ENCODE assay signal across 1 cellular context in genomic region chr6:36028088-36028886, GRCh38.
TF ChIP-seq lines count a peak whose summit lies in the region.

No MANE protein-coding gene starts in this region.

TF ChIP-seq in HepG2, 621 proteins besides CTCF, POLR2A, EP300 and RAD21 (continued from another document and continues in another):
- TF ChIP-seq PCBP1 (IDR thresholded peaks at IDR 0.05; ENCODE audit: borderline replicate concordance, low read depth, low read length) (peak; percentile 66; the same call in 1 of the 2 replicates), ZNF501 (CRISPR knock-in tag; IDR thresholded peaks at IDR 0.05) (no peak), ZNF207 (IDR thresholded peaks at IDR 0.05; ENCODE audit: borderline replicate concordance) (no peak), HIVEP1 (CRISPR knock-in tag; IDR thresholded peaks at IDR 0.05) (no peak), CENPT (CRISPR knock-in tag; IDR thresholded peaks at IDR 0.05; ENCODE audit: low read depth) (no peak), SMARCE1 (IDR thresholded peaks at IDR 0.05; ENCODE audit: borderline replicate concordance) (no peak), GPBP1L1 (CRISPR knock-in tag; IDR thresholded peaks at IDR 0.05) (no peak), ZNF615 (CRISPR knock-in tag; IDR thresholded peaks at IDR 0.05; ENCODE audit: borderline replicate concordance) (no peak), ZNF343 (CRISPR knock-in tag; IDR thresholded peaks at IDR 0.05) (no peak), ZFP36L2 (CRISPR knock-in tag; IDR thresholded peaks at IDR 0.05) (no peak), MAX (IDR thresholded peaks at IDR 0.05) (0 out of 2 replicates have a peak, but pooled peaks have one; percentile 20), ZNF670 (CRISPR knock-in tag; IDR thresholded peaks at IDR 0.05; ENCODE audit: borderline replicate concordance) (no peak), ZNF253 (CRISPR knock-in tag; IDR thresholded peaks at IDR 0.05; ENCODE audit: borderline replicate concordance) (peak; percentile 48; the same call in 1 of the 2 replicates), HNRNPH1 (optimal IDR thresholded peaks at IDR 0.05; ENCODE audit: low read depth, low read length) (no peak), ZNF563 (CRISPR knock-in tag; IDR thresholded peaks at IDR 0.05) (no peak; the same call in 1 of the 2 replicates), EED (CRISPR knock-in tag; IDR thresholded peaks at IDR 0.05) (no peak; the same call in 1 of the 2 replicates), GTF3A (CRISPR knock-in tag; conservative IDR thresholded peaks at IDR 0.05) (no peak), CEBPB (IDR thresholded peaks at IDR 0.05; ENCODE audit: borderline replicate concordance, low read depth, low read length) (no peak), ZNF619 (CRISPR knock-in tag; IDR thresholded peaks at IDR 0.05) (0 out of 2 replicates have a peak, but pooled peaks have one; percentile 66), ZNF10 (CRISPR knock-in tag; IDR thresholded peaks at IDR 0.05; ENCODE audit: borderline replicate concordance, low read depth) (0 out of 2 replicates have a peak, but pooled peaks have one; percentile 59), JUN (CRISPR knock-in tag; IDR thresholded peaks at IDR 0.05) (no peak), ZNF891 (CRISPR knock-in tag; IDR thresholded peaks at IDR 0.05) (no peak), ZNF326 (CRISPR knock-in tag; IDR thresholded peaks at IDR 0.05; ENCODE audit: borderline replicate concordance) (no peak), ZFY (CRISPR knock-in tag; IDR thresholded peaks at IDR 0.05) (peak; percentile 85), ARID2 (CRISPR knock-in tag; IDR thresholded peaks at IDR 0.05; ENCODE audit: borderline replicate concordance) (no peak), EEA1 (CRISPR knock-in tag; IDR thresholded peaks at IDR 0.05; ENCODE audit: borderline replicate concordance) (no peak), MBD4 (IDR thresholded peaks at IDR 0.05; ENCODE audit: borderline replicate concordance, low read length) (no peak), MEIS1 (CRISPR knock-in tag; IDR thresholded peaks at IDR 0.05; ENCODE audit: borderline replicate concordance) (no peak), ZNF446 (CRISPR knock-in tag; IDR thresholded peaks at IDR 0.05) (0 out of 2 replicates have a peak, but pooled peaks have one; percentile 43), NR0B2 (CRISPR knock-in tag; IDR thresholded peaks at IDR 0.05) (no peak; the same call in 1 of the 2 replicates)
- TF ChIP-seq, protein P1, sequence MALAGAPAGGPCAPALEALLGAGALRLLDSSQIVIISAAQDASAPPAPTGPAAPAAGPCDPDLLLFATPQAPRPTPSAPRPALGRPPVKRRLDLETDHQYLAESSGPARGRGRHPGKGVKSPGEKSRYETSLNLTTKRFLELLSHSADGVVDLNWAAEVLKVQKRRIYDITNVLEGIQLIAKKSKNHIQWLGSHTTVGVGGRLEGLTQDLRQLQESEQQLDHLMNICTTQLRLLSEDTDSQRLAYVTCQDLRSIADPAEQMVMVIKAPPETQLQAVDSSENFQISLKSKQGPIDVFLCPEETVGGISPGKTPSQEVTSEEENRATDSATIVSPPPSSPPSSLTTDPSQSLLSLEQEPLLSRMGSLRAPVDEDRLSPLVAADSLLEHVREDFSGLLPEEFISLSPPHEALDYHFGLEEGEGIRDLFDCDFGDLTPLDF (CRISPR knock-in tag; IDR thresholded peaks at IDR 0.05), result no peak
- TF ChIP-seq, protein P2, sequence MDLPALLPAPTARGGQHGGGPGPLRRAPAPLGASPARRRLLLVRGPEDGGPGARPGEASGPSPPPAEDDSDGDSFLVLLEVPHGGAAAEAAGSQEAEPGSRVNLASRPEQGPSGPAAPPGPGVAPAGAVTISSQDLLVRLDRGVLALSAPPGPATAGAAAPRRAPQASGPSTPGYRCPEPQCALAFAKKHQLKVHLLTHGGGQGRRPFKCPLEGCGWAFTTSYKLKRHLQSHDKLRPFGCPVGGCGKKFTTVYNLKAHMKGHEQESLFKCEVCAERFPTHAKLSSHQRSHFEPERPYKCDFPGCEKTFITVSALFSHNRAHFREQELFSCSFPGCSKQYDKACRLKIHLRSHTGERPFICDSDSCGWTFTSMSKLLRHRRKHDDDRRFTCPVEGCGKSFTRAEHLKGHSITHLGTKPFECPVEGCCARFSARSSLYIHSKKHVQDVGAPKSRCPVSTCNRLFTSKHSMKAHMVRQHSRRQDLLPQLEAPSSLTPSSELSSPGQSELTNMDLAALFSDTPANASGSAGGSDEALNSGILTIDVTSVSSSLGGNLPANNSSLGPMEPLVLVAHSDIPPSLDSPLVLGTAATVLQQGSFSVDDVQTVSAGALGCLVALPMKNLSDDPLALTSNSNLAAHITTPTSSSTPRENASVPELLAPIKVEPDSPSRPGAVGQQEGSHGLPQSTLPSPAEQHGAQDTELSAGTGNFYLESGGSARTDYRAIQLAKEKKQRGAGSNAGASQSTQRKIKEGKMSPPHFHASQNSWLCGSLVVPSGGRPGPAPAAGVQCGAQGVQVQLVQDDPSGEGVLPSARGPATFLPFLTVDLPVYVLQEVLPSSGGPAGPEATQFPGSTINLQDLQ (CRISPR knock-in tag; IDR thresholded peaks at IDR 0.05), result no peak
- TF ChIP-seq, protein P3, sequence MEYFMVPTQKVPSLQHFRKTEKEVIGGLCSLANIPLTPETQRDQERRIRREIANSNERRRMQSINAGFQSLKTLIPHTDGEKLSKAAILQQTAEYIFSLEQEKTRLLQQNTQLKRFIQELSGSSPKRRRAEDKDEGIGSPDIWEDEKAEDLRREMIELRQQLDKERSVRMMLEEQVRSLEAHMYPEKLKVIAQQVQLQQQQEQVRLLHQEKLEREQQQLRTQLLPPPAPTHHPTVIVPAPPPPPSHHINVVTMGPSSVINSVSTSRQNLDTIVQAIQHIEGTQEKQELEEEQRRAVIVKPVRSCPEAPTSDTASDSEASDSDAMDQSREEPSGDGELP (IDR thresholded peaks at IDR 0.05; ENCODE audit: borderline replicate concordance, low read depth), result no peak
- TF ChIP-seq, protein P4, sequence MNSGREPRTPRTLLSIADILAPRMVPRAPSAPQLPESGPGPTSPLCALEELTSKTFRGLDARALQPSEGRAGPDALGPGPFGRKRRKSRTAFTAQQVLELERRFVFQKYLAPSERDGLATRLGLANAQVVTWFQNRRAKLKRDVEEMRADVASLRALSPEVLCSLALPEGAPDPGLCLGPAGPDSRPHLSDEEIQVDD (CRISPR knock-in tag; IDR thresholded peaks at IDR 0.05; ENCODE audit: borderline replicate concordance), result no peak
- TF ChIP-seq, protein P5, sequence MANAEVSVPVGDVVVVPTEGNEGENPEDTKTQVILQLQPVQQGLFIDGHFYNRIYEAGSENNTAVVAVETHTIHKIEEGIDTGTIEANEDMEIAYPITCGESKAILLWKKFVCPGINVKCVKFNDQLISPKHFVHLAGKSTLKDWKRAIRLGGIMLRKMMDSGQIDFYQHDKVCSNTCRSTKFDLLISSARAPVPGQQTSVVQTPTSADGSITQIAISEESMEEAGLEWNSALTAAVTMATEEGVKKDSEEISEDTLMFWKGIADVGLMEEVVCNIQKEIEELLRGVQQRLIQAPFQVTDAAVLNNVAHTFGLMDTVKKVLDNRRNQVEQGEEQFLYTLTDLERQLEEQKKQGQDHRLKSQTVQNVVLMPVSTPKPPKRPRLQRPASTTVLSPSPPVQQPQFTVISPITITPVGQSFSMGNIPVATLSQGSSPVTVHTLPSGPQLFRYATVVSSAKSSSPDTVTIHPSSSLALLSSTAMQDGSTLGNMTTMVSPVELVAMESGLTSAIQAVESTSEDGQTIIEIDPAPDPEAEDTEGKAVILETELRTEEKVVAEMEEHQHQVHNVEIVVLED (CRISPR knock-in tag; IDR thresholded peaks at IDR 0.05; ENCODE audit: borderline replicate concordance), result no peak; the same call in 1 of the 2 replicates
- TF ChIP-seq, protein P6, sequence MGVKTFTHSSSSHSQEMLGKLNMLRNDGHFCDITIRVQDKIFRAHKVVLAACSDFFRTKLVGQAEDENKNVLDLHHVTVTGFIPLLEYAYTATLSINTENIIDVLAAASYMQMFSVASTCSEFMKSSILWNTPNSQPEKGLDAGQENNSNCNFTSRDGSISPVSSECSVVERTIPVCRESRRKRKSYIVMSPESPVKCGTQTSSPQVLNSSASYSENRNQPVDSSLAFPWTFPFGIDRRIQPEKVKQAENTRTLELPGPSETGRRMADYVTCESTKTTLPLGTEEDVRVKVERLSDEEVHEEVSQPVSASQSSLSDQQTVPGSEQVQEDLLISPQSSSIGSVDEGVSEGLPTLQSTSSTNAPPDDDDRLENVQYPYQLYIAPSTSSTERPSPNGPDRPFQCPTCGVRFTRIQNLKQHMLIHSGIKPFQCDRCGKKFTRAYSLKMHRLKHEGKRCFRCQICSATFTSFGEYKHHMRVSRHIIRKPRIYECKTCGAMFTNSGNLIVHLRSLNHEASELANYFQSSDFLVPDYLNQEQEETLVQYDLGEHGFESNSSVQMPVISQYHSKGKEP (CRISPR knock-in tag; IDR thresholded peaks at IDR 0.05), result no peak; the same call in 1 of the 2 replicates
- TF ChIP-seq, protein P7, sequence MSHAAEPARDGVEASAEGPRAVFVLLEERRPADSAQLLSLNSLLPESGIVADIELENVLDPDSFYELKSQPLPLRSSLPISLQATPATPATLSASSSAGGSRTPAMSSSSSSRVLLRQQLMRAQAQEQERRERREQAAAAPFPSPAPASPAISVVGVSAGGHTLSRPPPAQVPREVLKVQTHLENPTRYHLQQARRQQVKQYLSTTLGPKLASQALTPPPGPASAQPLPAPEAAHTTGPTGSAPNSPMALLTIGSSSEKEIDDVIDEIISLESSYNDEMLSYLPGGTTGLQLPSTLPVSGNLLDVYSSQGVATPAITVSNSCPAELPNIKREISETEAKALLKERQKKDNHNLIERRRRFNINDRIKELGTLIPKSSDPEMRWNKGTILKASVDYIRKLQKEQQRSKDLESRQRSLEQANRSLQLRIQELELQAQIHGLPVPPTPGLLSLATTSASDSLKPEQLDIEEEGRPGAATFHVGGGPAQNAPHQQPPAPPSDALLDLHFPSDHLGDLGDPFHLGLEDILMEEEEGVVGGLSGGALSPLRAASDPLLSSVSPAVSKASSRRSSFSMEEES (CRISPR knock-in tag; IDR thresholded peaks at IDR 0.05), result no peak
- TF ChIP-seq, protein P8, sequence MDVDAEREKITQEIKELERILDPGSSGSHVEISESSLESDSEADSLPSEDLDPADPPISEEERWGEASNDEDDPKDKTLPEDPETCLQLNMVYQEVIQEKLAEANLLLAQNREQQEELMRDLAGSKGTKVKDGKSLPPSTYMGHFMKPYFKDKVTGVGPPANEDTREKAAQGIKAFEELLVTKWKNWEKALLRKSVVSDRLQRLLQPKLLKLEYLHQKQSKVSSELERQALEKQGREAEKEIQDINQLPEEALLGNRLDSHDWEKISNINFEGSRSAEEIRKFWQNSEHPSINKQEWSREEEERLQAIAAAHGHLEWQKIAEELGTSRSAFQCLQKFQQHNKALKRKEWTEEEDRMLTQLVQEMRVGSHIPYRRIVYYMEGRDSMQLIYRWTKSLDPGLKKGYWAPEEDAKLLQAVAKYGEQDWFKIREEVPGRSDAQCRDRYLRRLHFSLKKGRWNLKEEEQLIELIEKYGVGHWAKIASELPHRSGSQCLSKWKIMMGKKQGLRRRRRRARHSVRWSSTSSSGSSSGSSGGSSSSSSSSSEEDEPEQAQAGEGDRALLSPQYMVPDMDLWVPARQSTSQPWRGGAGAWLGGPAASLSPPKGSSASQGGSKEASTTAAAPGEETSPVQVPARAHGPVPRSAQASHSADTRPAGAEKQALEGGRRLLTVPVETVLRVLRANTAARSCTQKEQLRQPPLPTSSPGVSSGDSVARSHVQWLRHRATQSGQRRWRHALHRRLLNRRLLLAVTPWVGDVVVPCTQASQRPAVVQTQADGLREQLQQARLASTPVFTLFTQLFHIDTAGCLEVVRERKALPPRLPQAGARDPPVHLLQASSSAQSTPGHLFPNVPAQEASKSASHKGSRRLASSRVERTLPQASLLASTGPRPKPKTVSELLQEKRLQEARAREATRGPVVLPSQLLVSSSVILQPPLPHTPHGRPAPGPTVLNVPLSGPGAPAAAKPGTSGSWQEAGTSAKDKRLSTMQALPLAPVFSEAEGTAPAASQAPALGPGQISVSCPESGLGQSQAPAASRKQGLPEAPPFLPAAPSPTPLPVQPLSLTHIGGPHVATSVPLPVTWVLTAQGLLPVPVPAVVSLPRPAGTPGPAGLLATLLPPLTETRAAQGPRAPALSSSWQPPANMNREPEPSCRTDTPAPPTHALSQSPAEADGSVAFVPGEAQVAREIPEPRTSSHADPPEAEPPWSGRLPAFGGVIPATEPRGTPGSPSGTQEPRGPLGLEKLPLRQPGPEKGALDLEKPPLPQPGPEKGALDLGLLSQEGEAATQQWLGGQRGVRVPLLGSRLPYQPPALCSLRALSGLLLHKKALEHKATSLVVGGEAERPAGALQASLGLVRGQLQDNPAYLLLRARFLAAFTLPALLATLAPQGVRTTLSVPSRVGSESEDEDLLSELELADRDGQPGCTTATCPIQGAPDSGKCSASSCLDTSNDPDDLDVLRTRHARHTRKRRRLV (CRISPR knock-in tag; IDR thresholded peaks at IDR 0.05), result no peak
